ENCODE assay signal across 32 cellular contexts in the genomic region with DNA sequence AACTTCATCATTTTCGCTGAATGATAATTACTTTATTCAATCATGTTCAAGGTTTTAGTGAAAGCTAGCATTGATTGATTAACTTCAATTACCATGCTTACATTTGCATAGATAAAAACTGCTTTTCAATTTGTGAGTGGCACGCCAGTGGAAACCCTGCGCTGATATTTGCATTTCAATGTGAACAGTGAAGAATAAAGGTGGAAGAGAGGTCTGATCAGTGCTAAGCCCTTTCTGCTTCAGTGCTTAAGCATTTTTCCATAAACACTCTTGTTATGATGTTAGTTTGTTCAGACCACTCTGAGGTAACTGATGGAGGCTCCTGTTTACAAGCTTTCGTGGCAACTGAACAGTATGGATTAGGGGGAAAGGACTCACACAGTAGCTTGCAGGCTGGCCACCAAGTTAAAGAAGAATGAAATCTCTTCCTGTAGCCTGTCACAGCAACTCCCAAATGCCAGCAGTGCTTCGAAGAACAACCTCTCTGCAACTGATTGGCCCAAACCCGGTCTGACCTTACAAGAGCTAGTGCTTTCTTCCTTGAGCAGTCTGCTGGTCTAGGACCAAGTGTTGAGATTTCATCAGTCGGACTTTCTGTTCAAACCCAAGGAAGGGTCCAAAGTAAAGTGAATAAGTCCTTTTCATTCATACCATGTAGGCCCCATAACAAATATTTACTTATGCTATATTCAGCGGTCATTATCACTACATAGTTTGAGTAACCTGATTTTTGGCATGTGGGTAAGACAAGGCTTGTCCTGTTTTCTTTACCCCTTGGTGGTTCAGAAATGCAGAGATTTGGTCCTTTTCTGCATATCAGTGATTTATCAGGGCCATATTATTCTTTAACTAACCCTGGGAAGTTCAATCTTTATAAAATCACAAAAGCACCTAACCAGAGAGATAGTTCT.
DNase-seq lines count a peak whose midpoint lies in the region; ATAC-seq, FAIRE-seq and TF ChIP-seq lines count a peak whose summit lies in the region.
"Had no signal": no experiment of that assay in that cellular context is flagged by ENCODE, and none has a peak within 500 bp of the region (broad histone marks: within the 10 kb centered on the region; RNA-seq: fewer than 3 reads in every experiment).

No MANE protein-coding gene starts in this region.

- no peak overlapping the region for H3K4me2 ChIP-seq in HepG2 (ENCODE audit: low read depth, low read length)

- no peak overlapping the region for H3K4me3 ChIP-seq in HepG2 (replicated peaks in 1 of 3; ENCODE audit: insufficient read depth in 1 of 3, low read depth in 2 of 3, low read length in 3 of 3)
- no peak overlapping the region for H3K4me3 ChIP-seq in right lobe of liver
- H3K4me3 ChIP-seq: cardiac muscle cell, lower lobe of right lung, skin epidermis had no signal

- intact Hi-C loops in HepG2 (cut with micrococcal nuclease; ENCODE audit: unreplicated experiment) = loop anchor here (5.0 kb wide), 1 partner anchor 599 kb away; no protein-coding TSS in a partner anchor
- intact Hi-C loops in right lobe of liver (cut with DNase I) = no loop called here
- intact Hi-C loops in left colon (cut with DNase I, micrococcal nuclease) = no loop called here
- intact Hi-C loops in activated naive CD4-positive, alpha-beta T cell treated with anti-CD3 and anti-CD28 coated beads for 36 hours (cut with micrococcal nuclease) = no loop called here

- no peak overlapping the region for H3K9ac ChIP-seq in HepG2 (ENCODE audit: insufficient read depth, low read depth, low read length)

- TF ChIP-seq POLR2A in HepG2 (IDR thresholded peaks at IDR 0.05; ENCODE audit: insufficient read depth in 1 of 2, low read depth in 2 of 2, low read length in 2 of 2) (no peak), right lobe of liver (IDR thresholded peaks at IDR 0.05) (no peak)

- peaks cover 2% of the 10 kb centered on the region for H3K27me3 Mint-ChIP-seq in activated naive CD4-positive, alpha-beta T cell treated with anti-CD3 and anti-CD28 coated beads for 36 hours (ENCODE audit: low read depth)
- H3K27me3 Mint-ChIP-seq in effector memory CD8-positive, alpha-beta T cell = no peaks in the 10 kb centered on the region
- H3K27me3 Mint-ChIP-seq in endothelial cell (ENCODE audit: unreplicated experiment) = no peaks in the 10 kb centered on the region
- H3K27me3 Mint-ChIP-seq: activated naive CD8-positive, alpha-beta T cell; type B pancreatic cell had no signal

- DNase-seq in HepG2 (ENCODE audit: low spot score) (peak; percentile 5), right lobe of liver (no peak), ecto neural progenitor cell (ENCODE audit: low spot score) (peak; percentile 50), left colon (no peak), anterior cingulate cortex (lab: John Stamatoyannopoulos, UW) (no peak), endothelial cell (ENCODE audit: low spot score) (no peak)
- no peak for DNase-seq in activated naive CD4-positive, alpha-beta T cell treated with anti-CD3 and anti-CD28 coated beads for 36 hours
- no peak for DNase-seq in effector memory CD8-positive, alpha-beta T cell
- DNase-seq: activated CD4-positive, alpha-beta T cell treated with anti-CD3 and anti-CD28 coated beads for 4 hours; activated T-cell treated with anti-CD3 and anti-CD28 coated beads for 4 hours; aorta; COR-L47; DMS79 treated with DMSO at 0.1 percent for 48 hours; effector CD8-positive, alpha-beta T cell; erythroblast; GF-D8; kidney glomerular epithelial cell; lower lobe of right lung; MV-4-11; naive thymus-derived CD8-positive, alpha-beta T cell; NCI-H2107; NCI-H345; NCI-H774; stimulated activated naive CD4-positive, alpha-beta T cell; SW 1271; T-helper 9 cell had no signal

- H3K4me1 ChIP-seq in HepG2 (ENCODE audit: insufficient read depth, low read length) (0 out of 2 replicates have a peak, but pooled peaks cover 8% of the 10 kb centered on the region), right lobe of liver (no peaks in the 10 kb centered on the region)
- H3K4me1 ChIP-seq: lower lobe of right lung had no signal

- no peak overlapping the region for H3K27ac Mint-ChIP-seq in activated naive CD4-positive, alpha-beta T cell treated with anti-CD3 and anti-CD28 coated beads for 36 hours
- peak overlapping the region in 1 of 2 donors; percentile 22 for H3K27ac Mint-ChIP-seq in effector memory CD8-positive, alpha-beta T cell
- no peak overlapping the region for H3K27ac Mint-ChIP-seq in endothelial cell (ENCODE audit: unreplicated experiment)
- H3K27ac Mint-ChIP-seq: activated naive CD8-positive, alpha-beta T cell; naive thymus-derived CD8-positive, alpha-beta T cell; type B pancreatic cell had no signal

- TF ChIP-seq RAD21 in HepG2 (CRISPR knock-in tag; IDR thresholded peaks at IDR 0.05) = no peak

- no TSS peak for BruUV-seq in HepG2 (replicated peaks; lab: Mats Ljungman, UMichigan)

- ATAC-seq in HepG2 = no peak; the same call in 2 of the 3 replicates
- ATAC-seq in right lobe of liver = no peak
- peak; percentile 26 for ATAC-seq in left colon
- ATAC-seq in effector memory CD8-positive, alpha-beta T cell (replicated peaks) = no peak
- ATAC-seq: lower lobe of right lung; naive thymus-derived CD8-positive, alpha-beta T cell had no signal

- H3K27me3 ChIP-seq in HepG2 (ENCODE audit: control insufficient read depth in 1 of 2, insufficient read depth in 2 of 2, low read length in 2 of 2) (no peaks in the 10 kb centered on the region), right lobe of liver (no peaks in the 10 kb centered on the region)
- H3K27me3 ChIP-seq: cardiac muscle cell had no signal

- H3K9me3 ChIP-seq in HepG2 (ENCODE audit: low read length) (no peaks in the 10 kb centered on the region), right lobe of liver (no peaks in the 10 kb centered on the region)
- H3K9me3 ChIP-seq: lower lobe of right lung had no signal

- TF ChIP-seq CTCF in HepG2 (CRISPR knock-in tag; IDR thresholded peaks at IDR 0.05) (no peak), right lobe of liver (IDR thresholded peaks at IDR 0.05) (no peak), endothelial cell (IDR thresholded peaks at IDR 0.05; ENCODE audit: unreplicated experiment) (no peak)

- H4K20me1 ChIP-seq in HepG2 (ENCODE audit: insufficient read depth, low read length) = no peaks in the 10 kb centered on the region

- no peaks in the 10 kb centered on the region for H3K4me1 Mint-ChIP-seq in activated naive CD4-positive, alpha-beta T cell treated with anti-CD3 and anti-CD28 coated beads for 36 hours (ENCODE audit: low read depth)
- H3K4me1 Mint-ChIP-seq in effector memory CD8-positive, alpha-beta T cell (ENCODE audit: low read depth in 2 of 2) = peaks cover 0 to 4% of the 10 kb centered on the region in 2 donors
- peaks cover 6% of the 10 kb centered on the region for H3K4me1 Mint-ChIP-seq in endothelial cell (ENCODE audit: unreplicated experiment)

- no peak for FAIRE-seq in HepG2 (lab: Jason Lieb, UNC)
- FAIRE-seq: colon had no signal

- POLR2A ChIA-PET in HepG2 (lab: Yijun Ruan, JAX) = no interaction called here

- H3K36me3 Mint-ChIP-seq in activated naive CD4-positive, alpha-beta T cell treated with anti-CD3 and anti-CD28 coated beads for 36 hours (ENCODE audit: low read depth) = no peaks in the 10 kb centered on the region
- H3K36me3 Mint-ChIP-seq in effector memory CD8-positive, alpha-beta T cell (ENCODE audit: insufficient read depth) = no peaks in the 10 kb centered on the region
- H3K36me3 Mint-ChIP-seq in endothelial cell (ENCODE audit: low read depth, unreplicated experiment) = no peaks in the 10 kb centered on the region
- H3K36me3 Mint-ChIP-seq: activated naive CD8-positive, alpha-beta T cell; naive thymus-derived CD8-positive, alpha-beta T cell; type B pancreatic cell had no signal

- H3K4me3 Mint-ChIP-seq in activated naive CD4-positive, alpha-beta T cell treated with anti-CD3 and anti-CD28 coated beads for 36 hours = no peak overlapping the region
- H3K4me3 Mint-ChIP-seq in effector memory CD8-positive, alpha-beta T cell = no peak overlapping the region
- H3K4me3 Mint-ChIP-seq in endothelial cell (ENCODE audit: unreplicated experiment) = no peak overlapping the region
- H3K4me3 Mint-ChIP-seq: activated naive CD8-positive, alpha-beta T cell; naive thymus-derived CD8-positive, alpha-beta T cell; type B pancreatic cell had no signal

- no peak overlapping the region for H2AFZ ChIP-seq in HepG2 (ENCODE audit: low read length)

- H3K79me2 ChIP-seq in HepG2 (ENCODE audit: insufficient read depth, low read length) = no peaks in the 10 kb centered on the region

- H3K36me3 ChIP-seq in HepG2 (replicated peaks in 1 of 2; ENCODE audit: control insufficient read depth in 1 of 2, insufficient read depth in 2 of 2, low read length in 2 of 2) = no peaks in the 10 kb centered on the region
- no peaks in the 10 kb centered on the region for H3K36me3 ChIP-seq in right lobe of liver
- H3K36me3 ChIP-seq: cardiac muscle cell, lower lobe of right lung had no signal

- CTCF ChIA-PET in HepG2 (lab: Yijun Ruan, JAX; ENCODE audit: low intra/inter-chr PET ratio, low total read pairs) = no interaction called here
- CTCF ChIA-PET in activated naive CD4-positive, alpha-beta T cell treated with anti-CD3 and anti-CD28 coated beads for 36 hours (lab: Charles Lee) = interaction anchor here (0.5 kb wide), 1 partner anchor 97 kb away, joined by 6 read pairs; no protein-coding TSS in a partner anchor

- no peaks in the 10 kb centered on the region for H3K9me3 Mint-ChIP-seq in activated naive CD4-positive, alpha-beta T cell treated with anti-CD3 and anti-CD28 coated beads for 36 hours
- H3K9me3 Mint-ChIP-seq in effector memory CD8-positive, alpha-beta T cell = no peaks in the 10 kb centered on the region
- H3K9me3 Mint-ChIP-seq in endothelial cell (ENCODE audit: unreplicated experiment) = no peaks in the 10 kb centered on the region
- H3K9me3 Mint-ChIP-seq: naive thymus-derived CD8-positive, alpha-beta T cell; type B pancreatic cell had no signal

- no peak overlapping the region for H3K27ac ChIP-seq in HepG2 (ENCODE audit: extremely low read length, insufficient read depth, low read length)
- no peak overlapping the region for H3K27ac ChIP-seq in right lobe of liver
- H3K27ac ChIP-seq: C4-2B, cardiac muscle cell, lower lobe of right lung, skin epidermis had no signal

- in situ Hi-C loops in HepG2 (cut with HindIII; ENCODE audit: extremely low pct_ligation_motif_present, low pct_unique_long_range_greater_than_20kb) = no loop called here

- TF ChIP-seq EP300 in HepG2 (IDR thresholded peaks at IDR 0.05; ENCODE audit: low read depth in 2 of 2, low read length in 2 of 2) (no peak), HepG2 (CRISPR knock-in tag; IDR thresholded peaks at IDR 0.05; ENCODE audit: borderline replicate concordance) (no peak)

- 26% methylated on average over 8 of the region's 8 CpGs for WGBS in HepG2 (ENCODE audit: low lambda C conversion rate)
- WGBS in right lobe of liver (ENCODE audit: insufficient coverage, low coverage, low lambda C conversion rate, missing lambda C conversion rate) = 93% methylated on average over 8 of the region's 8 CpGs

Comparison
In these comparisons a context has a peak if more than half of its experiments do, and no peak if none do; other contexts are left out.
1. DNase-seq: peak in HepG2 (single experiment) and ecto neural progenitor cell (single experiment); none in right lobe of liver (0 of 3), left colon (0 of 2), activated naive CD4-positive, alpha-beta T cell treated with anti-CD3 and anti-CD28 coated beads for 36 hours (single experiment), anterior cingulate cortex (0 of 58), effector memory CD8-positive, alpha-beta T cell (0 of 3) and endothelial cell (single experiment).